Comparison of ENCODE assay signal across 19 cellular contexts in genomic region chr12:82069931-82070514, GRCh38.
"Had no signal": no experiment of that assay in that cellular context is flagged by ENCODE, and none has a peak within 500 bp of the region (broad histone marks: within the 10 kb centered on the region; RNA-seq: fewer than 3 reads in every experiment).

No MANE protein-coding gene starts in this region.

- H3K27ac ChIP-seq: epithelial cell of prostate, esophagus muscularis mucosa, gastroesophageal sphincter, ovary, right atrium auricular region, suprapubic skin, thyroid gland had no signal

- H3K4me3 ChIP-seq: esophagus muscularis mucosa, gastroesophageal sphincter, ovary, right atrium auricular region, suprapubic skin, thyroid gland had no signal

- H3K36me3 Mint-ChIP-seq: naive thymus-derived CD8-positive, alpha-beta T cell; type B pancreatic cell had no signal

- DNase-seq: effector memory CD8-positive, alpha-beta T cell; glutamatergic neuron; kidney glomerular epithelial cell; naive thymus-derived CD8-positive, alpha-beta T cell; ovary; small intestine; stimulated activated CD4-positive, alpha-beta T cell treated with anti-CD3 and anti-CD28 coated beads, Interleukin-12 subunit alpha, Interleukin-12 subunit beta, amount 100 ng/mL, for 4 hours; stimulated activated naive CD4-positive, alpha-beta T cell treated with Interleukin-2 at 50 U/mL for 16 hours; thyroid gland had no signal

- FAIRE-seq: islet of Langerhans, small intestine, urothelium cell line had no signal

- H3K27me3 Mint-ChIP-seq: effector memory CD8-positive, alpha-beta T cell; type B pancreatic cell had no signal

- ATAC-seq: effector memory CD8-positive, alpha-beta T cell; gastroesophageal sphincter; naive thymus-derived CD8-positive, alpha-beta T cell had no signal

- H3K27ac Mint-ChIP-seq: dendritic cell treated with granulocyte-macrophage colony-stimulating factor and Interleukin-4, amounts not matched to agents 40 ng/mL and 50 ng/mL, for 4 days; effector memory CD8-positive, alpha-beta T cell; naive thymus-derived CD8-positive, alpha-beta T cell; type B pancreatic cell had no signal

- H3K9me3 ChIP-seq: esophagus muscularis mucosa, gastroesophageal sphincter, ovary, right atrium auricular region, suprapubic skin, thyroid gland had no signal

- H3K4me1 Mint-ChIP-seq: naive thymus-derived CD8-positive, alpha-beta T cell; neural crest cell had no signal

- H3K9me3 Mint-ChIP-seq: neural crest cell, type B pancreatic cell had no signal

- H3K4me3 Mint-ChIP-seq: dendritic cell treated with granulocyte-macrophage colony-stimulating factor and Interleukin-4, amounts not matched to agents 40 ng/mL and 50 ng/mL, for 4 days; effector memory CD8-positive, alpha-beta T cell; naive thymus-derived CD8-positive, alpha-beta T cell; neural crest cell; type B pancreatic cell had no signal

- H3K36me3 ChIP-seq: esophagus muscularis mucosa, gastroesophageal sphincter, ovary, right atrium auricular region, suprapubic skin, thyroid gland had no signal

- H3K27me3 ChIP-seq: esophagus muscularis mucosa, gastroesophageal sphincter, ovary, right atrium auricular region, suprapubic skin, thyroid gland had no signal

- H3K4me1 ChIP-seq: esophagus muscularis mucosa, gastroesophageal sphincter, right atrium auricular region, suprapubic skin, thyroid gland had no signal
